In genomic region chr7:131557521-131558385, GRCh38 we compare ENCODE assay signal across 7 cellular contexts. TPM values are rescaled to one million over a fixed set of nuclear protein-coding genes. Genes with fewer than 3 reads are reported as not detected.
DNase-seq lines count a peak whose midpoint lies in the region; ATAC-seq and TF ChIP-seq lines count a peak whose summit lies in the region.

No MANE protein-coding gene starts in this region.

- peaks cover 47% of the 10 kb centered on the region for H3K4me1 Mint-ChIP-seq in HFFc6 (ENCODE audit: low read depth)
- peaks cover 20% of the 10 kb centered on the region for H3K4me1 Mint-ChIP-seq in stimulated activated effector memory CD8-positive, alpha-beta T cell treated with anti-CD3 and anti-CD28 coated beads, Interleukin-12 subunit alpha, Interleukin-12 subunit beta, amount 100 ng/mL, for 72 hours

- no peaks in the 10 kb centered on the region for H3K27me3 ChIP-seq in adipocyte (replicated peaks; ENCODE audit: control insufficient read depth, insufficient read depth, low read length)

- peaks cover 16% of the 10 kb centered on the region for H3K4me1 ChIP-seq in adipocyte (ENCODE audit: control insufficient read depth, insufficient read depth, low read length)

- DNase-seq in HFFc6 (no peak), adipocyte (ENCODE audit: low read depth) (peak; percentile 44), iPS-NIHi7 (ENCODE audit: extremely low spot score) (peak; percentile 90), AML-193 (lab: John Stamatoyannopoulos, UW) (no peak), NCI-H128 (lab: John Stamatoyannopoulos, UW; ENCODE audit: unreplicated experiment) (no peak), NCI-H345 (lab: John Stamatoyannopoulos, UW) (no peak)
- no peak for DNase-seq in stimulated activated effector memory CD8-positive, alpha-beta T cell treated with anti-CD3 and anti-CD28 coated beads, Interleukin-12 subunit alpha, Interleukin-12 subunit beta, amount 100 ng/mL, for 72 hours (ENCODE audit: low spot score in 2 of 2)

- H3K9me3 ChIP-seq in adipocyte (ENCODE audit: control insufficient read depth, low read length), result no peaks in the 10 kb centered on the region

- no peak for ATAC-seq in stimulated activated effector memory CD8-positive, alpha-beta T cell treated with anti-CD3 and anti-CD28 coated beads, Interleukin-12 subunit alpha, Interleukin-12 subunit beta, amount 100 ng/mL, for 72 hours

- H3K4me3 ChIP-seq in adipocyte (ENCODE audit: low read length), result peak overlapping the region; percentile 77

- H3K9me3 Mint-ChIP-seq in HFFc6, result no peaks in the 10 kb centered on the region; the same call in 1 of the 2 replicates
- no peaks in the 10 kb centered on the region for H3K9me3 Mint-ChIP-seq in stimulated activated effector memory CD8-positive, alpha-beta T cell treated with anti-CD3 and anti-CD28 coated beads, Interleukin-12 subunit alpha, Interleukin-12 subunit beta, amount 100 ng/mL, for 72 hours

- peak overlapping the region; percentile 60 for H3K9ac ChIP-seq in adipocyte (ENCODE audit: low read length)

- no peaks in the 10 kb centered on the region for H3K36me3 Mint-ChIP-seq in HFFc6 (ENCODE audit: low read depth)
- no peaks in the 10 kb centered on the region for H3K36me3 Mint-ChIP-seq in stimulated activated effector memory CD8-positive, alpha-beta T cell treated with anti-CD3 and anti-CD28 coated beads, Interleukin-12 subunit alpha, Interleukin-12 subunit beta, amount 100 ng/mL, for 72 hours

- no peak for TF ChIP-seq CTCF in HFFc6 (IDR thresholded peaks at IDR 0.05)

- peak overlapping the region; percentile 77 for H3K4me3 Mint-ChIP-seq in HFFc6
- H3K4me3 Mint-ChIP-seq in stimulated activated effector memory CD8-positive, alpha-beta T cell treated with anti-CD3 and anti-CD28 coated beads, Interleukin-12 subunit alpha, Interleukin-12 subunit beta, amount 100 ng/mL, for 72 hours, result peak overlapping the region; percentile 76

- peak overlapping the region; percentile 39 for H3K27ac Mint-ChIP-seq in HFFc6
- no peak overlapping the region for H3K27ac Mint-ChIP-seq in stimulated activated effector memory CD8-positive, alpha-beta T cell treated with anti-CD3 and anti-CD28 coated beads, Interleukin-12 subunit alpha, Interleukin-12 subunit beta, amount 100 ng/mL, for 72 hours

- no peaks in the 10 kb centered on the region for H3K36me3 ChIP-seq in adipocyte (ENCODE audit: control insufficient read depth, insufficient read depth, low read length, severe bottlenecking)

- peaks cover 2% of the 10 kb centered on the region; the same call in 1 of the 2 replicates for H3K27me3 Mint-ChIP-seq in HFFc6 (ENCODE audit: insufficient read depth)

RNA-seq across cellular contexts. Expression of gene PODXL, which starts 1.3 kb away (rescaled TPM):
- total RNA-seq in HFFc6 (2021; fragmentation: NEBNext Ultra II Directional; extraction: Animal tissue kit (Norgen Biotek cat#: 25700)), result 10 to 100 TPM; 10.4 to 23.2 (median 21.3) TPM

Comparison
In these comparisons a context has a peak if more than half of its experiments do, and no peak if none do; other contexts are left out.
1. DNase-seq: peak in adipocyte (single experiment) and iPS-NIHi7 (single experiment); none in HFFc6 (single experiment), stimulated activated effector memory CD8-positive, alpha-beta T cell treated with anti-CD3 and anti-CD28 coated beads, Interleukin-12 subunit alpha, Interleukin-12 subunit beta, amount 100 ng/mL, for 72 hours (0 of 2), AML-193 (0 of 2), NCI-H128 (single experiment) and NCI-H345 (single experiment).